Comparison of ENCODE assay signal across 28 cellular contexts in genomic region chr6:50929323-50929722, GRCh38.
"Had no signal": no experiment of that assay in that cellular context is flagged by ENCODE, and none has a peak within 500 bp of the region (broad histone marks: within the 10 kb centered on the region; RNA-seq: fewer than 3 reads in every experiment).

No MANE protein-coding gene starts in this region.

- H3K4me1 ChIP-seq: ascending aorta, breast epithelium, colonic mucosa, esophagus muscularis mucosa, foreskin keratinocyte, gastrocnemius medialis, heart left ventricle had no signal

- H3K36me3 ChIP-seq: ascending aorta, breast epithelium, cardiac muscle cell, colonic mucosa, esophagus muscularis mucosa, gastrocnemius medialis, heart left ventricle had no signal

- DNase-seq: activated CD4-positive, alpha-beta memory T cell treated with anti-CD3 and anti-CD28 coated beads, Interleukin-2, amount 10 ng/mL, durations not matched to agents 7 days and 5 days; activated CD4-positive, alpha-beta T cell treated with anti-CD3 and anti-CD28 coated beads for 1 hour; activated CD4-positive, alpha-beta T cell treated with anti-CD3 and anti-CD28 coated beads for 4 hours; activated CD4-positive, alpha-beta T cell treated with anti-CD3 and anti-CD28 coated beads, Interleukin-2, amount 10 ng/mL, durations not matched to agents 7 days and 5 days; activated CD4-positive, alpha-beta T cell treated with anti-CD3 and anti-CD28 coated beads, Interleukin-2, amount 50 U/mL, for 4 hours; activated CD8-positive, alpha-beta memory T cell treated with anti-CD3 and anti-CD28 coated beads, Interleukin-2, amount 50 U/mL, for 48 hours; activated gamma-delta T cell; activated naive CD4-positive, alpha-beta T cell; activated naive CD4-positive, alpha-beta T cell treated with anti-CD3 and anti-CD28 coated beads, Interleukin-2, amount 10 ng/mL, durations not matched to agents 7 days and 5 days; activated naive CD8-positive, alpha-beta T cell treated with anti-CD3 and anti-CD28 coated beads, Interleukin-2, amount 10 ng/mL, durations not matched to agents 7 days and 5 days; activated T-cell treated with anti-CD3 and anti-CD28 coated beads for 4 hours; activated T-cell treated with anti-CD3 and anti-CD28 coated beads, Interleukin-2, amount 50 U/mL, for 24 hours; activated T-cell treated with anti-CD3 and anti-CD28 coated beads, Interleukin-2, amount 50 U/mL, for 72 hours; central memory CD4-positive, alpha-beta T cell; cerebellar nuclear complex; colonic mucosa; effector CD8-positive, alpha-beta T cell; erythroblast; foreskin keratinocyte; gastrocnemius medialis; glutamatergic neuron; heart left ventricle; T-helper 2 cell had no signal

- H3K9me3 ChIP-seq: ascending aorta, breast epithelium, colonic mucosa, esophagus muscularis mucosa, gastrocnemius medialis, heart left ventricle had no signal

- H3K4me3 ChIP-seq: ascending aorta, breast epithelium, cardiac muscle cell, colonic mucosa, esophagus muscularis mucosa, gastrocnemius medialis, heart left ventricle had no signal

- H3K27ac ChIP-seq: ascending aorta, cardiac muscle cell, colonic mucosa, esophagus muscularis mucosa, foreskin keratinocyte, gastrocnemius medialis, heart left ventricle had no signal

- ATAC-seq: activated naive CD4-positive, alpha-beta T cell treated with anti-CD3 and anti-CD28 coated beads, Interleukin-2, amount 50 U/mL, for 72 hours; activated T-cell treated with anti-CD3 and anti-CD28 coated beads, Interleukin-2, amount 50 U/mL, for 72 hours; foreskin keratinocyte; gastrocnemius medialis; heart left ventricle had no signal

- H3K27me3 ChIP-seq: ascending aorta, breast epithelium, cardiac muscle cell, colonic mucosa, esophagus muscularis mucosa, foreskin keratinocyte, gastrocnemius medialis, heart left ventricle had no signal
